23 cellular contexts compared by ENCODE assay signal in genomic region chr5:150740992-150741391, GRCh38.
"Had no signal": no experiment of that assay in that cellular context is flagged by ENCODE, and none has a peak within 500 bp of the region (broad histone marks: within the 10 kb centered on the region; RNA-seq: fewer than 3 reads in every experiment).

No MANE protein-coding gene starts in this region.

- ATAC-seq: psoas muscle; right cardiac atrium; right lobe of liver; stimulated activated effector memory CD8-positive, alpha-beta T cell treated with anti-CD3 and anti-CD28 coated beads, Interleukin-12 subunit alpha, Interleukin-12 subunit beta, amount 100 ng/mL, for 72 hours; stimulated activated naive B cell treated with anti-CD40 and anti-IgM and Interleukin-4, amounts not matched to agents 10 μg/mL and 1 μg/mL and 100 μg/mL, for 72 hours had no signal

- H3K9me3 Mint-ChIP-seq: stimulated activated effector memory CD8-positive, alpha-beta T cell treated with anti-CD3 and anti-CD28 coated beads, Interleukin-12 subunit alpha, Interleukin-12 subunit beta, amount 100 ng/mL, for 72 hours had no signal

- H3K4me1 Mint-ChIP-seq: nephron, neural progenitor cell had no signal

- H3K4me3 Mint-ChIP-seq: nephron; neural progenitor cell; stimulated activated effector memory CD8-positive, alpha-beta T cell treated with anti-CD3 and anti-CD28 coated beads, Interleukin-12 subunit alpha, Interleukin-12 subunit beta, amount 100 ng/mL, for 72 hours; stimulated activated naive B cell treated with anti-CD40 and anti-IgM and Interleukin-4, amounts not matched to agents 10 μg/mL and 1 μg/mL and 100 μg/mL, for 72 hours; stimulated activated naive CD8-positive, alpha-beta T cell treated with anti-CD3 and anti-CD28 coated beads, Interleukin-15, Interleukin-2, amounts not matched to agents 100 ng/mL and 50 ng/mL, for 24 hours had no signal

- DNase-seq: occipital lobe; ovary; posterior cingulate gyrus; psoas muscle; right cardiac atrium; right lobe of liver; sigmoid colon; small intestine; stimulated activated CD4-positive, alpha-beta T cell treated with anti-CD3 and anti-CD28 coated beads, Interleukin-15, amount 100 ng/mL, for 24 hours; stimulated activated CD4-positive, alpha-beta T cell treated with anti-CD3 and anti-CD28 coated beads, Interleukin-2, amount 100 ng/mL, for 24 hours; stimulated activated CD4-positive, alpha-beta T cell treated with anti-CD3 and anti-CD28 coated beads, Interleukin-2, amount 100 ng/mL, for 48 hours; stimulated activated CD4-positive, alpha-beta T cell treated with anti-CD3 and anti-CD28 coated beads, Interleukin-4, amount 100 ng/mL, for 24 hours; stimulated activated naive B cell treated with anti-CD40 and anti-IgM and Interleukin-4, amounts not matched to agents 10 μg/mL and 1 μg/mL and 100 μg/mL, for 72 hours; stimulated activated naive CD4-positive, alpha-beta T cell treated with Interleukin-2 at 50 U/mL for 16 hours; stomach; thyroid gland; trophoblast cell; upper lobe of left lung had no signal

- H3K27ac Mint-ChIP-seq: nephron, neural progenitor cell, progenitor cell of endocrine pancreas had no signal

- H3K27me3 Mint-ChIP-seq: progenitor cell of endocrine pancreas; stimulated activated naive B cell treated with anti-CD40 and anti-IgM and Interleukin-4, amounts not matched to agents 10 μg/mL and 1 μg/mL and 100 μg/mL, for 72 hours; stimulated activated naive CD8-positive, alpha-beta T cell treated with anti-CD3 and anti-CD28 coated beads, Interleukin-15, Interleukin-2, amounts not matched to agents 100 ng/mL and 50 ng/mL, for 24 hours had no signal
